ENCODE assay signal across 8 cellular contexts in genomic region chr19:42440357-42441046, GRCh38. TPM values are rescaled to one million over a fixed set of nuclear protein-coding genes. Genes with fewer than 3 reads are reported as not detected.
DNase-seq lines count a peak whose midpoint lies in the region; ATAC-seq and TF ChIP-seq lines count a peak whose summit lies in the region.

No MANE protein-coding gene starts in this region.

- no peak overlapping the region for H2BK5ac ChIP-seq in trophoblast cell (ENCODE audit: low read depth, low read length, poor library complexity)

- no peak overlapping the region for H2AFZ ChIP-seq in trophoblast cell (ENCODE audit: insufficient read depth, low read length, poor library complexity)

- H3K4me3 ChIP-seq in HL-60 (replicated peaks; ENCODE audit: insufficient read depth, low read length) (no peak overlapping the region), RWPE2 (ENCODE audit: severe bottlenecking) (no peak overlapping the region), gastroesophageal sphincter (no peak overlapping the region), trophoblast cell (ENCODE audit: low read depth, low read length) (no peak overlapping the region)

- TF ChIP-seq POLR2A in gastroesophageal sphincter (IDR thresholded peaks at IDR 0.05): no peak

- H3K79me1 ChIP-seq in trophoblast cell (ENCODE audit: low read length): no peaks in the 10 kb centered on the region

- WGBS in gastroesophageal sphincter (ENCODE audit: low coverage in 1 of 2), 2 donors: 13 to 25% methylated on average over 5 to 15 of the region's 16 CpGs
- no CpG with 5 or more reads among the region's 16 CpGs for WGBS in trophoblast cell (ENCODE audit: extremely low coverage, insufficient coverage, insufficient read length)

- peak overlapping the region; percentile 12 for H3K4me2 ChIP-seq in trophoblast cell (ENCODE audit: low read length)

- H3K36me3 ChIP-seq in RWPE2 (ENCODE audit: low read depth): no peaks in the 10 kb centered on the region
- no peaks in the 10 kb centered on the region for H3K36me3 ChIP-seq in gastroesophageal sphincter
- no peaks in the 10 kb centered on the region for H3K36me3 ChIP-seq in trophoblast cell (ENCODE audit: control insufficient read depth in 1 of 2, insufficient read depth in 2 of 2, low read length in 2 of 2)

- H3K23ac ChIP-seq in trophoblast cell (ENCODE audit: low read length): no peak overlapping the region

- ATAC-seq in RWPE2 (ENCODE audit: low read depth): peak; percentile 33; the same call in 1 of the 3 replicates
- peak; percentile 82 for ATAC-seq in gastroesophageal sphincter
- no peak for ATAC-seq in HG03354 (IDR thresholded peaks at IDR 0.05; ENCODE audit: poor library complexity, severe bottlenecking, unreplicated experiment)

- H4K91ac ChIP-seq in trophoblast cell (ENCODE audit: low read depth, low read length): no peak overlapping the region

- H2BK12ac ChIP-seq in trophoblast cell (ENCODE audit: low read length): no peak overlapping the region

- H3K27ac ChIP-seq in HL-60 (replicated peaks): no peak overlapping the region
- H3K27ac ChIP-seq in RWPE2 (ENCODE audit: poor library complexity, severe bottlenecking): no peak overlapping the region
- no peak overlapping the region for H3K27ac ChIP-seq in gastroesophageal sphincter
- H3K27ac ChIP-seq in trophoblast cell (ENCODE audit: low read depth, low read length): no peak overlapping the region

- no peak overlapping the region for H3K18ac ChIP-seq in trophoblast cell (ENCODE audit: low read length)

- no peak overlapping the region for H4K8ac ChIP-seq in trophoblast cell (ENCODE audit: low read depth, low read length)

- H3K27me3 ChIP-seq in HL-60 (ENCODE audit: insufficient read depth, poor library complexity, severe bottlenecking) (no peaks in the 10 kb centered on the region), RWPE2 (ENCODE audit: insufficient read depth, poor library complexity, severe bottlenecking) (no peaks in the 10 kb centered on the region), gastroesophageal sphincter (no peaks in the 10 kb centered on the region), trophoblast cell (ENCODE audit: insufficient read depth, low read length) (no peaks in the 10 kb centered on the region)

- no peak overlapping the region for H2AK5ac ChIP-seq in trophoblast cell (ENCODE audit: low read length)

- no peak overlapping the region for H2BK120ac ChIP-seq in trophoblast cell (ENCODE audit: insufficient read depth, low read length, poor library complexity)

- no peak overlapping the region for H4K12ac ChIP-seq in trophoblast cell (ENCODE audit: low read depth, low read length)

- no peak overlapping the region for H3K14ac ChIP-seq in trophoblast cell (ENCODE audit: low read length)

- no peak overlapping the region for H3K9ac ChIP-seq in trophoblast cell (ENCODE audit: low read length)

- no peaks in the 10 kb centered on the region for H3K9me3 ChIP-seq in RWPE2 (ENCODE audit: severe bottlenecking)
- no peaks in the 10 kb centered on the region for H3K9me3 ChIP-seq in gastroesophageal sphincter
- no peaks in the 10 kb centered on the region for H3K9me3 ChIP-seq in trophoblast cell (ENCODE audit: insufficient read depth, low read depth, low read length)

- TF ChIP-seq CTCF in HL-60 (IDR thresholded peaks at IDR 0.05; ENCODE audit: insufficient read depth, low read length) (peak; percentile 79), RWPE2 (IDR thresholded peaks at IDR 0.05; ENCODE audit: poor library complexity, severe bottlenecking) (peak; percentile 91), gastroesophageal sphincter (IDR thresholded peaks at IDR 0.05) (peak; percentile 62 to 86 (median 70))

- H3K4ac ChIP-seq in trophoblast cell (ENCODE audit: low read depth, low read length): no peak overlapping the region

- no peak for TF ChIP-seq EP300 in gastroesophageal sphincter (IDR thresholded peaks at IDR 0.05)

- peaks cover 3% of the 10 kb centered on the region for H3K4me1 ChIP-seq in RWPE2 (ENCODE audit: insufficient read depth, poor library complexity, severe bottlenecking)
- H3K4me1 ChIP-seq in gastroesophageal sphincter: peaks cover 0 to 10% (median 0%) of the 10 kb centered on the region in 3 donors
- H3K4me1 ChIP-seq in trophoblast cell (ENCODE audit: control insufficient read depth in 1 of 2, insufficient read depth in 2 of 2, low read length in 2 of 2): peaks cover 9 to 11% of the 10 kb centered on the region in 2 experiments

- H3K79me2 ChIP-seq in trophoblast cell (ENCODE audit: control insufficient read depth, insufficient read depth, low read length, poor library complexity): no peaks in the 10 kb centered on the region

- DNase-seq in COR-L47 (lab: John Stamatoyannopoulos, UW): peak; percentile 21
- peak in 1 of 2 experiments; percentile 74 for DNase-seq in HL-60 (ENCODE audit: low read depth in 1 of 2, low spot score in 1 of 2)
- no peak for DNase-seq in RWPE2 (ENCODE audit: low spot score)
- peak; percentile 70 for DNase-seq in activated effector memory CD4-positive, alpha-beta T cell treated with Interleukin-2 at 50 U/mL for 16 hours
- DNase-seq in trophoblast cell: peak; percentile 51 to 87
- DNase-seq in ureter (ENCODE audit: low spot score): peak; percentile 84

RNA-seq across cellular contexts. Expression of gene CXCL17, which starts 2.2 kb away (rescaled TPM):
- total RNA-seq in gastroesophageal sphincter (1 to 10 TPM in 1 of 4 donors, not detected in 3; 6.5 TPM), ureter (77.8 TPM)
- polyA plus RNA-seq in trophoblast cell (2013): 1.4 and 1.9 TPM in 2 replicates

RNA-seq across cellular contexts. Expression of gene LIPE, which starts 13.3 kb away (rescaled TPM):
- 10 to 100 TPM in 1 of 4 donors, 1 to 10 TPM in 3; 3.4 to 15.3 (median 6.6) TPM for total RNA-seq in gastroesophageal sphincter
- 0.92 and 1.0 TPM in 2 replicates for polyA plus RNA-seq in trophoblast cell (2013)
- total RNA-seq in ureter: 23.6 TPM

RNA-seq across cellular contexts. Expression of gene CNFN, which starts 50.4 kb away (rescaled TPM):
- 10 to 100 TPM in 1 of 4 donors, 1 to 10 TPM in 1, not detected in 2; 1.7 to 17.5 TPM for total RNA-seq in gastroesophageal sphincter
- polyA plus RNA-seq in trophoblast cell (2013): 9.3 and 9.6 TPM in 2 replicates
- 5.3 TPM for total RNA-seq in ureter

Comparison
In these comparisons a context has a peak if more than half of its experiments do, and no peak if none do; other contexts are left out.
1. RNA of gene CXCL17, which starts 2.2 kb away (total RNA-seq): 77.8 TPM in ureter (single experiment); 6.5 TPM in gastroesophageal sphincter; every median in the first group is over 10 times any median in the second.
2. Peak in every context shown above with its lines, with median percentiles within 50 percentile points of each other: CTCF ChIP-seq.